ENCODE assay signal across 2 cellular contexts in genomic region chr6:127462391-127462790, GRCh38.
TF ChIP-seq lines count a peak whose summit lies in the region.

No MANE protein-coding gene starts in this region.

TF ChIP-seq in A549, 52 proteins besides CTCF, POLR2A, EP300 and RAD21:
- TF ChIP-seq RNF2 (IDR thresholded peaks at IDR 0.05; ENCODE audit: borderline replicate concordance, low read depth) (no peak), HES2 (IDR thresholded peaks at IDR 0.05) (no peak), NFE2L2 (conservative IDR thresholded peaks at IDR 0.05; ENCODE audit: low read length) (no peak), HDAC2 (IDR thresholded peaks at IDR 0.05) (no peak), CEBPB (IDR thresholded peaks at IDR 0.05) (no peak), HOXB13 (CRISPR knock-in tag; IDR thresholded peaks at IDR 0.05; ENCODE audit: low read depth) (no peak), SMC3 (IDR thresholded peaks at IDR 0.05) (no peak), CHD2 (IDR thresholded peaks at IDR 0.05; ENCODE audit: low read length, partially characterized antibody) (no peak), E2F6 (IDR thresholded peaks at IDR 0.05; ENCODE audit: borderline replicate concordance, low read depth) (no peak), ZC3H11A (IDR thresholded peaks at IDR 0.05) (no peak), HMGXB4 (CRISPR knock-in tag; IDR thresholded peaks at IDR 0.05; ENCODE audit: borderline replicate concordance) (no peak), FOSB (CRISPR knock-in tag; IDR thresholded peaks at IDR 0.05) (no peak)

TF ChIP-seq in H1, 55 proteins besides CTCF, POLR2A, EP300 and RAD21:
- no peak for TF ChIP-seq SIRT6 (IDR thresholded peaks at IDR 0.05; ENCODE audit: low read length)
- TF ChIP-seq CTBP2 (IDR thresholded peaks at IDR 0.05; ENCODE audit: borderline replicate concordance, insufficient read depth, insufficient read length, low read length) = no peak
- no peak for TF ChIP-seq ATF3 (IDR thresholded peaks at IDR 0.05; ENCODE audit: insufficient read depth, low read depth, low read length)
- TF ChIP-seq MAX (IDR thresholded peaks at IDR 0.05) = no peak
- no peak for TF ChIP-seq NANOG (IDR thresholded peaks at IDR 0.05; ENCODE audit: insufficient read depth, low read depth, low read length, poor library complexity, severe bottlenecking)
- no peak for TF ChIP-seq ZNF274 (IDR thresholded peaks at IDR 0.05; ENCODE audit: borderline replicate concordance, extremely low read depth, low read length)
- no peak for TF ChIP-seq RBBP5 (IDR thresholded peaks at IDR 0.05; ENCODE audit: borderline replicate concordance, low read depth, low read length)
